Comparison of ENCODE assay signal across 23 cellular contexts in genomic region chr7:14859267-14859666, GRCh38. TPM values are rescaled to one million over a fixed set of nuclear protein-coding genes. Genes with fewer than 3 reads are reported as not detected.
DNase-seq lines count a peak whose midpoint lies in the region; ATAC-seq and TF ChIP-seq lines count a peak whose summit lies in the region.
"Had no signal": no experiment of that assay in that cellular context is flagged by ENCODE, and none has a peak within 500 bp of the region (broad histone marks: within the 10 kb centered on the region; RNA-seq: fewer than 3 reads in every experiment).

No MANE protein-coding gene starts in this region.

- peak; percentile 27 for DNase-seq in DMS53 (lab: John Stamatoyannopoulos, UW)
- DNase-seq in DMS53 treated with DMSO at 0.1 percent for 48 hours (lab: John Stamatoyannopoulos, UW; ENCODE audit: unreplicated experiment) = no peak
- DNase-seq in LoVo (ENCODE audit: low spot score) = peak; percentile 22
- peak; percentile 38 for DNase-seq in PC-3
- no peak for DNase-seq in hepatocyte (ENCODE audit: low spot score)
- DNase-seq in A673 (ENCODE audit: low spot score) = no peak
- DNase-seq in NCI-H226 = no peak
- DNase-seq in NCI-H1694 treated with DMSO at 0.1 percent for 48 hours (lab: John Stamatoyannopoulos, UW) = no peak
- DNase-seq: ACHN, BE2C, Calu3, GOT3, HCEC 1CT, MG63, NCI-H187, NCI-H2081 treated with DMSO at 0.1 percent for 48 hours, NCI-H2227 treated with DMSO at 0.1 percent for 48 hours, NCI-H510A, NCI-H774, SK-N-SH, SW 1271 had no signal

- H3K4me3 ChIP-seq in PC-3 (ENCODE audit: low read length) = no peak overlapping the region; the same call in 1 of the 2 replicates
- no peak overlapping the region for H3K4me3 ChIP-seq in hepatocyte
- H3K4me3 ChIP-seq in A673 (ENCODE audit: low read depth, low read length, poor library complexity, severe bottlenecking) = no peak overlapping the region
- H3K4me3 ChIP-seq: MG63 had no signal

- H3K4me2 ChIP-seq in PC-3 (ENCODE audit: low read length) = peak overlapping the region; percentile 35
- peak overlapping the region; percentile 61 for H3K4me2 ChIP-seq in hepatocyte
- H3K4me2 ChIP-seq: SK-N-SH had no signal

- no peak overlapping the region for H3K9ac ChIP-seq in PC-3 (ENCODE audit: low read length)
- H3K9ac ChIP-seq: SK-N-SH had no signal

- CTCF ChIA-PET in PC-3 (lab: Charles Lee) = interaction anchor here (0.5 kb wide), 1 partner anchor 537 kb away, joined by 4 read pairs; no protein-coding TSS in a partner anchor
- CTCF ChIA-PET in A673 (lab: Charles Lee) = no interaction called here

- POLR2A ChIA-PET in PC-3 (lab: Charles Lee; ENCODE audit: unreplicated experiment) (interaction anchor here (0.6 kb wide), 1 partner anchor 138 kb away, joined by 8 read pairs; no protein-coding TSS in a partner anchor), A673 (lab: Charles Lee; ENCODE audit: low non-redundant PET) (no interaction called here)

- H2AFZ ChIP-seq in PC-3 (ENCODE audit: low read length) (0 out of 2 replicates have a peak overlapping the region, but pooled peaks have one; percentile 5), hepatocyte (peak overlapping the region; percentile 4)

- H3K9me3 ChIP-seq in PC-3 (ENCODE audit: low read length) (no peaks in the 10 kb centered on the region), hepatocyte (ENCODE audit: low read depth) (no peaks in the 10 kb centered on the region), A673 (ENCODE audit: low read depth, low read length, poor library complexity, severe bottlenecking) (no peaks in the 10 kb centered on the region)
- H3K9me3 ChIP-seq: BE2C, MG63, SK-N-SH had no signal

- H3K9me2 ChIP-seq in PC-3 (replicated peaks; ENCODE audit: low read length) (no peaks in the 10 kb centered on the region), hepatocyte (replicated peaks; ENCODE audit: insufficient read depth) (no peaks in the 10 kb centered on the region)
- H3K9me2 ChIP-seq: SK-N-SH had no signal

- H3K79me2 ChIP-seq in PC-3 (ENCODE audit: low read length) (no peaks in the 10 kb centered on the region), hepatocyte (no peaks in the 10 kb centered on the region)

- TF ChIP-seq CTCF in PC-3 (conservative IDR thresholded peaks at IDR 0.05; ENCODE audit: low read depth, low read length) (no peak), hepatocyte (IDR thresholded peaks at IDR 0.05; ENCODE audit: poor library complexity) (no peak), A673 (conservative IDR thresholded peaks at IDR 0.05; ENCODE audit: low read depth, low read length) (no peak)

- H3K27me3 ChIP-seq in PC-3 (ENCODE audit: low read length) (no peaks in the 10 kb centered on the region), hepatocyte (no peaks in the 10 kb centered on the region), A673 (replicated peaks; ENCODE audit: insufficient read depth, low read depth, low read length, poor library complexity) (no peaks in the 10 kb centered on the region)
- H3K27me3 ChIP-seq: BE2C, MG63 had no signal

- H3K36me3 ChIP-seq in PC-3 (ENCODE audit: low read depth, low read length) (no peaks in the 10 kb centered on the region), hepatocyte (replicated peaks; ENCODE audit: insufficient read depth, low read depth) (no peaks in the 10 kb centered on the region), A673 (ENCODE audit: insufficient read depth, low read length, poor library complexity, severe bottlenecking) (no peaks in the 10 kb centered on the region)
- H3K36me3 ChIP-seq: BE2C, MG63 had no signal

- H3F3A ChIP-seq in PC-3 (ENCODE audit: low read length, unreplicated experiment) = no peaks in the 10 kb centered on the region

- H3K4me1 ChIP-seq in PC-3 (ENCODE audit: insufficient read depth, low read length) (peaks cover 14% of the 10 kb centered on the region), hepatocyte (ENCODE audit: insufficient read depth) (no peaks in the 10 kb centered on the region), A673 (ENCODE audit: insufficient read depth, low read length, poor library complexity, severe bottlenecking) (no peaks in the 10 kb centered on the region)

- H3K27ac ChIP-seq in PC-3 (ENCODE audit: low read length) (no peak overlapping the region; the same call in 1 of the 2 replicates), hepatocyte (peak overlapping the region; percentile 33), A673 (ENCODE audit: low read depth, low read length, poor library complexity, severe bottlenecking) (no peak overlapping the region)
- H3K27ac ChIP-seq: 22Rv1 had no signal

- peak; percentile 86 for ATAC-seq in PC-3

- BruUV-seq in PC-3 (replicated peaks; lab: Mats Ljungman, UMichigan) (no TSS peak), A673 (replicated peaks; lab: Mats Ljungman, UMichigan) (no TSS peak)

- H4K20me1 ChIP-seq in PC-3 (ENCODE audit: low read length) (no peaks in the 10 kb centered on the region), hepatocyte (ENCODE audit: insufficient read depth, poor library complexity, severe bottlenecking) (no peaks in the 10 kb centered on the region)

- 56% methylated on average over 2 of the region's 2 CpGs for whole genome bisulfite sequencing in hepatocyte (ENCODE audit: low lambda C conversion rate, missing lambda C conversion rate)

- intact Hi-C loops in PC-3 (cut with micrococcal nuclease) = loop anchor here (5.0 kb wide), 1 partner anchor 142 kb away; no protein-coding TSS in a partner anchor
- intact Hi-C loops in A673 (cut with micrococcal nuclease; ENCODE audit: unreplicated experiment) = no loop called here

RNA-seq across cellular contexts. Expression of gene DGKB, which starts 43.3 kb away (rescaled TPM):
- total RNA-seq in PC-3 (2014; rRNA removed) (0.15 and 0.69 TPM in 2 replicates), hepatocyte (0.12 and 1.7 TPM in 2 replicates), A673 (2021) (not detected in 2 replicates)
- polyA plus RNA-seq in hepatocyte = 0.28 and 0.35 TPM in 2 replicates
- total RNA-seq: Calu3, G401 had no signal

Comparison
In these comparisons a context has a peak if more than half of its experiments do, and no peak if none do; other contexts are left out.
1. DNase-seq: peak in DMS53 (single experiment), LoVo (single experiment) and PC-3 (single experiment); none in DMS53 treated with DMSO at 0.1 percent for 48 hours (single experiment), hepatocyte (single experiment), A673 (single experiment), NCI-H226 (single experiment) and NCI-H1694 treated with DMSO at 0.1 percent for 48 hours (single experiment).